In genomic region chr2:64063924-64064331, GRCh38 we compare ENCODE assay signal across 10 cellular contexts. TPM values are rescaled to one million over a fixed set of nuclear protein-coding genes. Genes with fewer than 3 reads are reported as not detected.
DNase-seq lines count a peak whose midpoint lies in the region; ATAC-seq and TF ChIP-seq lines count a peak whose summit lies in the region.
"Had no signal": no experiment of that assay in that cellular context is flagged by ENCODE, and none has a peak within 500 bp of the region (broad histone marks: within the 10 kb centered on the region; RNA-seq: fewer than 3 reads in every experiment).

No MANE protein-coding gene starts in this region.

- H3K27ac ChIP-seq in breast epithelium (peak overlapping the region; percentile 50 to 54), vagina (peak overlapping the region; percentile 8)
- H3K27ac ChIP-seq: C4-2B had no signal

- H3K4me3 ChIP-seq in breast epithelium (no peak overlapping the region), vagina (no peak overlapping the region), lower leg skin (ENCODE audit: low read depth, poor library complexity, severe bottlenecking) (no peak overlapping the region)

- DNase-seq in activated naive CD4-positive, alpha-beta T cell treated with anti-CD3 and anti-CD28 coated beads, Interleukin-2, amount 10 ng/mL, durations not matched to agents 7 days and 5 days = no peak
- no peak for DNase-seq in activated naive CD4-positive, alpha-beta T cell (lab: John Stamatoyannopoulos, UW)
- no peak for DNase-seq in breast epithelium (ENCODE audit: low spot score in 2 of 2)
- peak; percentile 36 for DNase-seq in medulla oblongata (ENCODE audit: extremely low spot score)
- no peak for DNase-seq in vagina (ENCODE audit: extremely low spot score in 2 of 2)
- no peak for DNase-seq in UCSD-AML1 (lab: John Stamatoyannopoulos, UW; ENCODE audit: unreplicated experiment)
- no peak for DNase-seq in lower leg skin (ENCODE audit: low spot score in 2 of 2)

- no peaks in the 10 kb centered on the region for H3K27me3 Mint-ChIP-seq in activated naive CD4-positive, alpha-beta T cell treated with anti-CD3 and anti-CD28 coated beads, Interleukin-2, amount 10 ng/mL, durations not matched to agents 7 days and 5 days
- H3K27me3 Mint-ChIP-seq: IgD-negative memory B cell had no signal

- no peak for TF ChIP-seq POLR2A in breast epithelium (IDR thresholded peaks at IDR 0.05)
- no peak for TF ChIP-seq POLR2A in vagina (IDR thresholded peaks at IDR 0.05)
- no peak for TF ChIP-seq POLR2A in lower leg skin (IDR thresholded peaks at IDR 0.05)

- intact Hi-C loops in breast epithelium (cut with DNase I; ENCODE audit: low total_unique reads) = no loop called here
- intact Hi-C loops in vagina (cut with DNase I) = no loop called here
- intact Hi-C loops in lower leg skin (cut with DNase I; ENCODE audit: low total_unique reads) = no loop called here

- H3K36me3 ChIP-seq in breast epithelium (no peaks in the 10 kb centered on the region), vagina (no peaks in the 10 kb centered on the region)

- peak overlapping the region; percentile 0 for H3K27ac Mint-ChIP-seq in activated naive CD4-positive, alpha-beta T cell treated with anti-CD3 and anti-CD28 coated beads, Interleukin-2, amount 10 ng/mL, durations not matched to agents 7 days and 5 days

- CTCF ChIA-PET in activated naive CD4-positive, alpha-beta T cell treated with anti-CD3 and anti-CD28 coated beads, Interleukin-2, amount 10 ng/mL, durations not matched to agents 7 days and 5 days (lab: Charles Lee) = interaction anchor here (0.7 to 2.2 kb wide), 2 partner anchors 10 to 267 kb away, joined by 3 to 7 read pairs; no protein-coding TSS in a partner anchor

- H3K4me3 Mint-ChIP-seq in activated naive CD4-positive, alpha-beta T cell treated with anti-CD3 and anti-CD28 coated beads, Interleukin-2, amount 10 ng/mL, durations not matched to agents 7 days and 5 days = no peak overlapping the region

- H3K4me1 ChIP-seq in breast epithelium = no peaks in the 10 kb centered on the region
- no peaks in the 10 kb centered on the region for H3K4me1 ChIP-seq in vagina

- H3K9me3 Mint-ChIP-seq in activated naive CD4-positive, alpha-beta T cell treated with anti-CD3 and anti-CD28 coated beads, Interleukin-2, amount 10 ng/mL, durations not matched to agents 7 days and 5 days = peaks cover 2% of the 10 kb centered on the region
- H3K9me3 Mint-ChIP-seq: IgD-negative memory B cell had no signal

- H3K9me3 ChIP-seq in breast epithelium = no peaks in the 10 kb centered on the region
- H3K9me3 ChIP-seq in vagina = no peaks in the 10 kb centered on the region

- H3K36me3 Mint-ChIP-seq in activated naive CD4-positive, alpha-beta T cell treated with anti-CD3 and anti-CD28 coated beads, Interleukin-2, amount 10 ng/mL, durations not matched to agents 7 days and 5 days = peaks cover 3% of the 10 kb centered on the region

- no peak for ATAC-seq in HG02885 (IDR thresholded peaks at IDR 0.05; ENCODE audit: poor library complexity, unreplicated experiment)

- no peaks in the 10 kb centered on the region for H3K27me3 ChIP-seq in breast epithelium
- H3K27me3 ChIP-seq in vagina = no peaks in the 10 kb centered on the region

- peaks cover 26% of the 10 kb centered on the region for H3K4me1 Mint-ChIP-seq in activated naive CD4-positive, alpha-beta T cell treated with anti-CD3 and anti-CD28 coated beads, Interleukin-2, amount 10 ng/mL, durations not matched to agents 7 days and 5 days

- WGBS in lower leg skin, 2 donors = 43 to 44% methylated on average over 4 of the region's 4 CpGs

- TF ChIP-seq CTCF in breast epithelium (IDR thresholded peaks at IDR 0.05) (no peak), vagina (IDR thresholded peaks at IDR 0.05) (no peak), lower leg skin (IDR thresholded peaks at IDR 0.05) (no peak)

RNA-seq across cellular contexts. Expression of gene VPS54, which starts 44.7 kb away (rescaled TPM):
- total RNA-seq in breast epithelium (10 to 100 TPM; 26.9 to 39.8 (median 36.7) TPM), vagina (22.3 TPM), lower leg skin (10 to 100 TPM; 14.8 to 26.4 (median 20.9) TPM)
